In genomic region chr7:73220766-73221370, GRCh38 we compare ENCODE assay signal across 7 cellular contexts.
A peak's percentile ranks its signal among the peaks of the same experiment; 100 is the strongest.
DNase-seq lines count a peak whose midpoint lies in the region; ATAC-seq and TF ChIP-seq lines count a peak whose summit lies in the region.
"Not testable (repeated sequence)": the region's sequence is repeated elsewhere in the genome, so short reads cannot be mapped to it uniquely, and the experiment has no call there.

No MANE protein-coding gene starts in this region.

- H3K36me3 ChIP-seq in right lobe of liver, result not testable (repeated sequence)

- intact Hi-C loops in right lobe of liver (cut with DNase I), result not testable (repeated sequence)

- not testable (repeated sequence) for DNase-seq in T-helper 17 cell, right lobe of liver

- no CpG with 5 or more reads among the region's 6 CpGs for WGBS in right lobe of liver (ENCODE audit: insufficient coverage, low coverage, low lambda C conversion rate, missing lambda C conversion rate)

- H3K27me3 ChIP-seq in right lobe of liver, result not testable (repeated sequence)

- H3K4me1 Mint-ChIP-seq in T-helper 17 cell, result not testable (repeated sequence)

- not testable (repeated sequence) for H3K4me1 ChIP-seq in right lobe of liver

- H3K36me3 Mint-ChIP-seq in T-helper 17 cell (ENCODE audit: low read depth), result not testable (repeated sequence)

- TF ChIP-seq CTCF in right lobe of liver (IDR thresholded peaks at IDR 0.05), result not testable (repeated sequence)

- not testable (repeated sequence) for H3K4me3 Mint-ChIP-seq in T-helper 17 cell

- not testable (repeated sequence) for H3K9me3 ChIP-seq in T-helper 17 cell (ENCODE audit: control insufficient read depth, low read length, poor library complexity, severe bottlenecking); right lobe of liver

- not testable (repeated sequence) for H3K4me3 ChIP-seq in right lobe of liver

- ATAC-seq in GM19025 (IDR thresholded peaks at IDR 0.05; ENCODE audit: low read depth, unreplicated experiment), result peak; percentile 22
- ATAC-seq in GM21381 (IDR thresholded peaks at IDR 0.05; ENCODE audit: unreplicated experiment), result peak; percentile 37
- ATAC-seq in HG02571 (IDR thresholded peaks at IDR 0.05; ENCODE audit: unreplicated experiment), result peak; percentile 40
- ATAC-seq in HG02973 (IDR thresholded peaks at IDR 0.05; ENCODE audit: unreplicated experiment), result peak; percentile 44
- peak; percentile 29 for ATAC-seq in HG03196 (IDR thresholded peaks at IDR 0.05; ENCODE audit: unreplicated experiment)
- ATAC-seq in T-helper 17 cell, result peak; percentile 28
- peak; percentile 20 to 40 (median 28) for ATAC-seq in right lobe of liver

- not testable (repeated sequence) for H3K27ac Mint-ChIP-seq in T-helper 17 cell

- not testable (repeated sequence) for H3K27me3 Mint-ChIP-seq in T-helper 17 cell

- not testable (repeated sequence) for TF ChIP-seq POLR2A in right lobe of liver (IDR thresholded peaks at IDR 0.05)

- H3K27ac ChIP-seq in right lobe of liver, result not testable (repeated sequence)
